In the genomic region with DNA sequence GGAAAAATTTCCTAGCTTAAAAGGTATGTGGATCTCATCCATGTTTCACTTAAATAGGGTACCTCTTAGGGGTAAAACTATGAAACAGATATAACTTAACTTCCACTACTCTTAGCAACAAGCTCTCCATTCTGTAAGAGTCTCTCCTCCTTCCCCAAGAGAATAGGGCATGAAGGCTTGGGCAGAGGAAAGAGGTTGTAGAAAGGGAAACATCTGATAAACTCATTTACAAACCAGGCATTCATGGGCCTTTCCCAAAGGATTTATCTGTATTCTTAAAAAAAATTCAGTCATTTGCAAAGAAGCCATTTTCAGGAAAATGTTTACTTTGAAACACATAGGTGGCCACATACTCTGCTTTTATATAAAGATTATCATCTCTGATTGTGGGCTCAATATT, we compare ENCODE assay signal across 1 cellular context.
TF ChIP-seq lines count a peak whose summit lies in the region.

No MANE protein-coding gene starts in this region.

TF ChIP-seq in IMR-90, 13 proteins besides CTCF, POLR2A, EP300 and RAD21:
- TF ChIP-seq FOS (IDR thresholded peaks at IDR 0.05; ENCODE audit: low read depth, low read length) (no peak), MAFK (IDR thresholded peaks at IDR 0.05; ENCODE audit: low read depth, low read length) (no peak), BHLHE40 (IDR thresholded peaks at IDR 0.05; ENCODE audit: low read depth, low read length) (no peak), CEBPB (IDR thresholded peaks at IDR 0.05; ENCODE audit: low read depth, low read length) (no peak), NFE2L2 (IDR thresholded peaks at IDR 0.05; ENCODE audit: low read depth, low read length) (no peak), RFX5 (IDR thresholded peaks at IDR 0.05; ENCODE audit: low read depth, low read length) (no peak), MAZ (IDR thresholded peaks at IDR 0.05; ENCODE audit: borderline replicate concordance, low read depth, low read length) (no peak), MXI1 (IDR thresholded peaks at IDR 0.05; ENCODE audit: borderline replicate concordance, low read depth, low read length) (no peak), CHD1 (IDR thresholded peaks at IDR 0.05; ENCODE audit: low read depth, low read length) (no peak), RCOR1 (IDR thresholded peaks at IDR 0.05; ENCODE audit: insufficient replicate concordance, low read length) (no peak), SMC3 (IDR thresholded peaks at IDR 0.05; ENCODE audit: low read depth, low read length) (no peak)
- TF ChIP-seq, protein P1, sequence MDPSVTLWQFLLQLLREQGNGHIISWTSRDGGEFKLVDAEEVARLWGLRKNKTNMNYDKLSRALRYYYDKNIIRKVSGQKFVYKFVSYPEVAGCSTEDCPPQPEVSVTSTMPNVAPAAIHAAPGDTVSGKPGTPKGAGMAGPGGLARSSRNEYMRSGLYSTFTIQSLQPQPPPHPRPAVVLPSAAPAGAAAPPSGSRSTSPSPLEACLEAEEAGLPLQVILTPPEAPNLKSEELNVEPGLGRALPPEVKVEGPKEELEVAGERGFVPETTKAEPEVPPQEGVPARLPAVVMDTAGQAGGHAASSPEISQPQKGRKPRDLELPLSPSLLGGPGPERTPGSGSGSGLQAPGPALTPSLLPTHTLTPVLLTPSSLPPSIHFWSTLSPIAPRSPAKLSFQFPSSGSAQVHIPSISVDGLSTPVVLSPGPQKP (IDR thresholded peaks at IDR 0.05; ENCODE audit: borderline replicate concordance, low read depth, low read length): no peak
- TF ChIP-seq, protein P2, sequence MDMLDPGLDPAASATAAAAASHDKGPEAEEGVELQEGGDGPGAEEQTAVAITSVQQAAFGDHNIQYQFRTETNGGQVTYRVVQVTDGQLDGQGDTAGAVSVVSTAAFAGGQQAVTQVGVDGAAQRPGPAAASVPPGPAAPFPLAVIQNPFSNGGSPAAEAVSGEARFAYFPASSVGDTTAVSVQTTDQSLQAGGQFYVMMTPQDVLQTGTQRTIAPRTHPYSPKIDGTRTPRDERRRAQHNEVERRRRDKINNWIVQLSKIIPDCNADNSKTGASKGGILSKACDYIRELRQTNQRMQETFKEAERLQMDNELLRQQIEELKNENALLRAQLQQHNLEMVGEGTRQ (IDR thresholded peaks at IDR 0.05; ENCODE audit: low read depth, low read length): no peak
